Comparison of ENCODE assay signal across 8 cellular contexts in genomic region chr5:145825751-145826180, GRCh38. TPM values are rescaled to one million over a fixed set of nuclear protein-coding genes. Genes with fewer than 3 reads are reported as not detected.
A peak's percentile ranks its signal among the peaks of the same experiment; 100 is the strongest.
DNase-seq lines count a peak whose midpoint lies in the region; ATAC-seq, FAIRE-seq and TF ChIP-seq lines count a peak whose summit lies in the region.

No MANE protein-coding gene starts in this region.

- TF ChIP-seq CTCF in OCI-LY1 (IDR thresholded peaks at IDR 0.05; ENCODE audit: low read length) (peak; percentile 83), H1 (IDR thresholded peaks at IDR 0.05; ENCODE audit: control extremely low read depth in 1 of 3, insufficient read depth in 1 of 3, low read depth in 1 of 3, low read length in 3 of 3) (peak in 2 of 3 experiments; percentile 65 to 89; a peak in 3 of 4 replicates), neural progenitor cell (IDR thresholded peaks at IDR 0.05) (peak; percentile 78)

- ATAC-seq in GM19023 (IDR thresholded peaks at IDR 0.05; ENCODE audit: unreplicated experiment) (peak; percentile 69), HG03521 (IDR thresholded peaks at IDR 0.05; ENCODE audit: unreplicated experiment) (peak; percentile 59)

- H3K27ac ChIP-seq in OCI-LY1 (ENCODE audit: low read depth, low read length, poor library complexity, severe bottlenecking) = no peak overlapping the region
- H3K27ac ChIP-seq in H1 (ENCODE audit: low read depth, low read length) = no peak overlapping the region
- no peak overlapping the region for H3K27ac ChIP-seq in neural progenitor cell

- no peak overlapping the region for H2BK5ac ChIP-seq in H1 (ENCODE audit: low read depth, low read length)

- TF ChIP-seq POLR2A in H1 (IDR thresholded peaks at IDR 0.05; ENCODE audit: control extremely low read depth in 1 of 2, low read depth in 2 of 2, low read length in 2 of 2) = no peak

- CTCF ChIA-PET in H1 (lab: Charles Lee; ENCODE audit: partially characterized antibody) = interaction anchor here (0.6 to 8.3 kb wide), 42 partner anchors 8 to 1648 kb away, joined by 3 to 72 read pairs (median 5); partner anchors contain the start of gene PRELID2

- peak; percentile 65 for FAIRE-seq in H1 (lab: Jason Lieb, UNC)

- no peak overlapping the region for H3K9ac ChIP-seq in OCI-LY1 (ENCODE audit: low read length)
- H3K9ac ChIP-seq in H1 (replicated peaks in 1 of 4; ENCODE audit: extremely low read depth in 1 of 4, low read depth in 3 of 4, low read length in 3 of 4) = no peak overlapping the region
- no peak overlapping the region for H3K9ac ChIP-seq in neural progenitor cell

- H4K5ac ChIP-seq in H1 (ENCODE audit: insufficient read length, low read depth, low read length) = no peak overlapping the region

- H2BK12ac ChIP-seq in H1 (ENCODE audit: low read depth, low read length) = no peak overlapping the region

- no peak overlapping the region for H3K18ac ChIP-seq in H1 (ENCODE audit: extremely low read depth, low read length)

- no peaks in the 10 kb centered on the region; the same call in 1 of the 2 replicates for H3K23me2 ChIP-seq in H1 (ENCODE audit: low read depth, low read length)

- no peak overlapping the region for H4K8ac ChIP-seq in H1 (ENCODE audit: extremely low read depth, insufficient read depth, low read length)

- no peak overlapping the region for H4K91ac ChIP-seq in H1 (replicated peaks; ENCODE audit: insufficient read length, low read length)

- no peaks in the 10 kb centered on the region for H3K9me2 ChIP-seq in OCI-LY1 (ENCODE audit: low read depth, low read length)

- DNase-seq in CD1c-positive myeloid dendritic cell (ENCODE audit: extremely low spot score) (peak; percentile 61), H1 (ENCODE audit: low read depth in 1 of 2, low spot score in 2 of 2) (no peak), neural progenitor cell (ENCODE audit: low spot score) (peak; percentile 59)
- no peak for DNase-seq in activated effector memory CD4-positive, alpha-beta T cell treated with Interleukin-2 at 50 U/mL for 16 hours
- DNase-seq in activated T-cell treated with anti-CD3 and anti-CD28 coated beads, Interleukin-2, amount 50 U/mL, for 48 hours = no peak

- no peak overlapping the region for H3K23ac ChIP-seq in H1 (ENCODE audit: insufficient read length)

- H3K4me1 ChIP-seq in OCI-LY1 (ENCODE audit: insufficient read depth, low read length, severe bottlenecking) (no peaks in the 10 kb centered on the region), H1 (replicated peaks in 1 of 4; ENCODE audit: control insufficient read depth in 3 of 4, insufficient read depth in 4 of 4, low read length in 3 of 4) (no peaks in the 10 kb centered on the region), neural progenitor cell (no peaks in the 10 kb centered on the region)

- no peaks in the 10 kb centered on the region for H3K79me1 ChIP-seq in H1 (ENCODE audit: low read depth, low read length)

- POLR2A ChIA-PET in H1 (lab: Charles Lee; ENCODE audit: partially characterized antibody) = interaction anchor here (1.5 kb wide), 1 partner anchor 246 kb away, joined by 3 read pairs; no protein-coding TSS in a partner anchor

- H2BK20ac ChIP-seq in H1 (ENCODE audit: low read length) = no peak overlapping the region

- no peak overlapping the region for H3K14ac ChIP-seq in H1 (ENCODE audit: insufficient read length)

- H4K20me1 ChIP-seq in OCI-LY1 (ENCODE audit: insufficient read depth, low read length) (no peaks in the 10 kb centered on the region), H1 (replicated peaks in 1 of 2; ENCODE audit: control insufficient read depth in 1 of 2, insufficient read depth in 2 of 2, low read length in 2 of 2) (no peaks in the 10 kb centered on the region), neural progenitor cell (ENCODE audit: low read depth) (no peaks in the 10 kb centered on the region)

- peak; percentile 67 to 72 for TF ChIP-seq RAD21 in H1 (IDR thresholded peaks at IDR 0.05 in 1 of 2, conservative IDR thresholded peaks at IDR 0.05 in 1 of 2; ENCODE audit: low read depth in 2 of 2, low read length in 2 of 2)

- no peak overlapping the region for H3K4ac ChIP-seq in H1 (replicated peaks; ENCODE audit: insufficient read length, low read depth, low read length)

- H2AFZ ChIP-seq in OCI-LY1 (ENCODE audit: low read length) (no peak overlapping the region), H1 (ENCODE audit: low read length) (0 out of 2 replicates have a peak overlapping the region, but pooled peaks have one; percentile 60), neural progenitor cell (replicated peaks) (no peak overlapping the region)

- no peaks in the 10 kb centered on the region for H3K27me3 Mint-ChIP-seq in neural progenitor cell (ENCODE audit: insufficient read depth, low read depth)

- H3K36me3 ChIP-seq in OCI-LY1 (ENCODE audit: insufficient read depth, low read length) (no peaks in the 10 kb centered on the region), H1 (ENCODE audit: control insufficient read depth in 2 of 4, insufficient read depth in 4 of 4, low read length in 3 of 4) (no peaks in the 10 kb centered on the region), neural progenitor cell (no peaks in the 10 kb centered on the region)

- H3K79me2 ChIP-seq in OCI-LY1 (ENCODE audit: insufficient read depth, low read length) = no peaks in the 10 kb centered on the region
- no peaks in the 10 kb centered on the region for H3K79me2 ChIP-seq in H1 (ENCODE audit: control insufficient read depth in 1 of 2, insufficient read depth in 2 of 2, low read length in 2 of 2)
- no peaks in the 10 kb centered on the region for H3K79me2 ChIP-seq in neural progenitor cell (ENCODE audit: low read depth)

- no peak overlapping the region for H3K27ac Mint-ChIP-seq in neural progenitor cell

- H3K9me3 Mint-ChIP-seq in neural progenitor cell = no peaks in the 10 kb centered on the region

- H3K4me3 ChIP-seq in OCI-LY1 (ENCODE audit: low read depth, low read length, poor library complexity, severe bottlenecking) = no peak overlapping the region
- no peak overlapping the region for H3K4me3 ChIP-seq in H1 (ENCODE audit: extremely low read depth in 1 of 4, insufficient read depth in 2 of 4, low read depth in 3 of 4, low read length in 4 of 4)
- no peak overlapping the region for H3K4me3 ChIP-seq in neural progenitor cell

- H3K27me3 ChIP-seq in OCI-LY1 (ENCODE audit: insufficient read depth, low read length) = no peaks in the 10 kb centered on the region
- no peaks in the 10 kb centered on the region; a peak in 1 of 7 replicates for H3K27me3 ChIP-seq in H1 (replicated peaks in 1 of 4; ENCODE audit: control insufficient read depth in 3 of 4, extremely low read depth in 1 of 4, insufficient read depth in 3 of 4, low read length in 3 of 4)
- H3K27me3 ChIP-seq in neural progenitor cell = no peaks in the 10 kb centered on the region

- peaks cover 5% of the 10 kb centered on the region for H3K4me1 Mint-ChIP-seq in neural progenitor cell

- no peak overlapping the region for H2BK15ac ChIP-seq in H1 (ENCODE audit: low read length)

- H3K9me3 ChIP-seq in OCI-LY1 (ENCODE audit: low read length) = no peaks in the 10 kb centered on the region
- H3K9me3 ChIP-seq in H1 (ENCODE audit: insufficient read depth in 2 of 2, low read depth in 1 of 2, low read length in 1 of 2) = no peaks in the 10 kb centered on the region
- H3K9me3 ChIP-seq in neural progenitor cell (ENCODE audit: low read depth) = no peaks in the 10 kb centered on the region

- no peak overlapping the region for H3K56ac ChIP-seq in H1 (replicated peaks; ENCODE audit: insufficient read length, low read depth, low read length)

- WGBS in H1 (ENCODE audit: extremely low coverage in 1 of 2, insufficient coverage in 1 of 2, insufficient read length in 1 of 2, insufficient replicate concordance in 2 of 2, low coverage in 1 of 2, low lambda C conversion rate in 2 of 2, missing lambda C conversion rate in 1 of 2), 2 experiments = 64% methylated on average over 3 of the region's 3 CpGs; no CpG with 5 or more reads in 1 of the 2 experiments

- no peak overlapping the region for H2BK120ac ChIP-seq in H1 (replicated peaks; ENCODE audit: low read depth, low read length)

- H3F3A ChIP-seq in OCI-LY1 (ENCODE audit: insufficient read depth, low read length) (no peaks in the 10 kb centered on the region), neural progenitor cell (ENCODE audit: low read depth) (no peaks in the 10 kb centered on the region)

- no peaks in the 10 kb centered on the region for H3K36me3 Mint-ChIP-seq in neural progenitor cell

- no peak for TF ChIP-seq EP300 in H1 (IDR thresholded peaks at IDR 0.05; ENCODE audit: borderline replicate concordance in 1 of 2, low read depth in 2 of 2, low read length in 2 of 2)

- H2AK5ac ChIP-seq in H1 (ENCODE audit: low read depth, low read length) = no peak overlapping the region

- no peak overlapping the region for H3K4me3 Mint-ChIP-seq in neural progenitor cell

- H3K4me2 ChIP-seq in OCI-LY1 (ENCODE audit: low read length) (no peak overlapping the region), H1 (ENCODE audit: insufficient read depth in 1 of 2, low read depth in 2 of 2, low read length in 2 of 2) (no peak overlapping the region), neural progenitor cell (no peak overlapping the region)

TF ChIP-seq in H1, 55 proteins besides CTCF, POLR2A, EP300 and RAD21:
- TF ChIP-seq YY1 (IDR thresholded peaks at IDR 0.05; ENCODE audit: low read depth, low read length) (peak; percentile 86; the same call in 1 of the 2 replicates), SIN3A (conservative IDR thresholded peaks at IDR 0.05 in 1 of 2, IDR thresholded peaks at IDR 0.05 in 1 of 2; ENCODE audit: low read depth in 1 of 2, low read length in 2 of 2) (no peak)

RNA-seq across cellular contexts. Expression of gene PRELID2, which starts 9.4 kb away (rescaled TPM):
- total RNA-seq in H1 (2021; fragmentation: NEBNext Ultra II Directional; extraction: Animal tissue kit (Norgen Biotek cat#: 25700)) = 7.5 and 7.8 TPM in 2 replicates
- 2.1 and 2.2 TPM in 2 replicates for polyA plus RNA-seq in H1 (2011; rRNA removed)
- polyA plus RNA-seq in H1 (2011; cell fraction: cytosol; rRNA removed) = 4.0 TPM
- 5.9 TPM for polyA plus RNA-seq in H1 (2011; cell fraction: nucleus; rRNA removed)
- polyA plus RNA-seq in H1 (2012, experiment 1 of 2) = 3.6 to 6.1 TPM (median 4.7 TPM) in 4 replicates
- polyA plus RNA-seq in H1 (2012, experiment 2 of 2) = 1.1 TPM
- polyA plus RNA-seq in H1 (2013, experiment 1 of 2) = 7.0 TPM
- 6.1 TPM for polyA plus RNA-seq in H1 (2013, experiment 2 of 2)
- polyA minus RNA-seq in H1 (2011; rRNA and poly(A)+ RNA removed) = 16.3 and 17.9 TPM in 2 replicates
- polyA minus RNA-seq in H1 (2011; cell fraction: cytosol; rRNA and poly(A)+ RNA removed) = 9.2 TPM
- polyA minus RNA-seq in H1 (2011; cell fraction: nucleus; rRNA and poly(A)+ RNA removed) = 65.6 TPM
- total RNA-seq in neural progenitor cell (ENCODE audit: low replicate concordance) = 25.9 and 30.3 TPM in 2 replicates

RNA-seq across cellular contexts. Expression of gene GRXCR2, which starts 47.0 kb away (rescaled TPM):
- total RNA-seq in H1 (2021; fragmentation: NEBNext Ultra II Directional; extraction: Animal tissue kit (Norgen Biotek cat#: 25700)) = not detected in 2 replicates
- not detected in 2 replicates for polyA plus RNA-seq in H1 (2011; rRNA removed)
- polyA plus RNA-seq in H1 (2011; cell fraction: cytosol; rRNA removed) = not detected
- polyA plus RNA-seq in H1 (2011; cell fraction: nucleus; rRNA removed) = not detected
- not detected in 4 replicates for polyA plus RNA-seq in H1 (2012, experiment 1 of 2)
- not detected for polyA plus RNA-seq in H1 (2012, experiment 2 of 2)
- not detected for polyA plus RNA-seq in H1 (2013, experiment 1 of 2)
- not detected for polyA plus RNA-seq in H1 (2013, experiment 2 of 2)
- polyA minus RNA-seq in H1 (2011; rRNA and poly(A)+ RNA removed) = not detected in 2 replicates
- not detected for polyA minus RNA-seq in H1 (2011; cell fraction: cytosol; rRNA and poly(A)+ RNA removed)
- polyA minus RNA-seq in H1 (2011; cell fraction: nucleus; rRNA and poly(A)+ RNA removed) = not detected
- total RNA-seq in neural progenitor cell (ENCODE audit: low replicate concordance) = not detected in 2 replicates

Comparison
In these comparisons a context has a peak if more than half of its experiments do, and no peak if none do; other contexts are left out.
1. DNase-seq: peak in CD1c-positive myeloid dendritic cell (single experiment) and neural progenitor cell (single experiment); none in H1 (0 of 2), activated effector memory CD4-positive, alpha-beta T cell treated with Interleukin-2 at 50 U/mL for 16 hours (single experiment) and activated T-cell treated with anti-CD3 and anti-CD28 coated beads, Interleukin-2, amount 50 U/mL, for 48 hours (0 of 2).
2. Peak in every context shown above with its lines, with median percentiles within 50 percentile points of each other: CTCF ChIP-seq.